ENCODE assay signal across 8 cellular contexts in the genomic region with DNA sequence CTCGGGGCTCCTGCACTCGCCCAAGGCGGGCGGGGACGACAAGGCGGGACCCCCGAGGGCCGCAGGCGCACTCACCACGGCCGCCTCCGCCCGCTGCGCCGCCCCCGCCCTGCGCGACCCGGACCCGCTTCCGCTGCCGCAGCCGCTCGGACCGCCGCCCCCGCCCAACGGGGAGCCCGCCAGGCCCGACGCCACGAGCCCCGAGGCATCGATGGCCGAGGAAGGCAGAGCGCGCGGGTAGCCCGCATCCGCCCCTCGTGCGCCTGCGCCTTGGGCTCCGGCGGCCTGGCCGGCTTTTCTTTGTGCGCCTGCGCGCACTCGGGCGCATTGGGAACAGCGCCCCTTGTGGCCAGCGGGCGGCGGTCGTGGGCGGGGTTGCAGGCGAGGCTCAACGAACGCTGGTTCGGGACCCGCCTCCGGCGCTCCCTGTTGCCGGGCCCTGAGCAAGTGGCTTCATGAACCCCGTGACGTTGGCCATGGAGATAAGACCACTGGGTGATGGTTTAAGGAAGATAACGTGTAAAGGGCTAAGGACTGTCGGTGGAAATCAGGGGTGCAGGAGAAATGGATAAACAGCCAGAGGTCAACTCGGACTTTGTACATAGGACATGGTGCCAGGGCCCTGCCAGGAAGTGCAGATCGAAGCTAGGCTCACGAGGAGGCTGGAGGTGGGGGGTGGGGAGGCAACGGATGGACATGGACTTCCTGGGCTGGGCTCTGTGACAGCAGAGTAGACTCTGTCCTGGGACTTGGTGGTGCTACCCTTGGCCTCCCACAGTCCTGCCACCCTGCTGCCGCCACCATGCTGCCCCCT. TPM values are rescaled to one million over a fixed set of nuclear protein-coding genes. Genes with fewer than 3 reads are reported as not detected.
DNase-seq lines count a peak whose midpoint lies in the region; ATAC-seq and TF ChIP-seq lines count a peak whose summit lies in the region.

C8G (plus strand) TSS at position 725 of the 814 bp plus-strand sequence; CDS start at position 803, 78 bp downstream.
FBXW5 (minus strand) TSS at position 220 of the 814 bp plus-strand sequence. CDS start 655 bp downstream, outside the sequence.

- TF ChIP-seq POLR2A in ovary (IDR thresholded peaks at IDR 0.05) = peak; percentile 47
- TF ChIP-seq POLR2A in thyroid gland (IDR thresholded peaks at IDR 0.05) = peak; percentile 40 to 79

- POLR2A ChIA-PET in activated naive CD8-positive, alpha-beta T cell treated with anti-CD3 and anti-CD28 coated beads, Interleukin-2, amount 10 ng/mL, durations not matched to agents 7 days and 5 days (lab: Charles Lee) = interaction anchor here (0.6 to 2.1 kb wide), 11 partner anchors 16 to 137 kb away, joined by 3 to 12 read pairs (median 5); partner anchors contain the start of genes AJM1, CLIC3, PAXX and RABL6

- H3K27me3 Mint-ChIP-seq in activated naive CD8-positive, alpha-beta T cell treated with anti-CD3 and anti-CD28 coated beads, Interleukin-2, amount 10 ng/mL, durations not matched to agents 7 days and 5 days = no peaks in the 10 kb centered on the region

- H3K4me3 ChIP-seq in GM12864 (ENCODE audit: low read depth, low read length) = peak within 1 kb of the TSS; percentile 83
- peak within 1 kb of the TSS; percentile 92 for H3K4me3 ChIP-seq in ovary
- peak within 1 kb of the TSS; percentile 71 to 94 (median 87) for H3K4me3 ChIP-seq in thyroid gland (replicated peaks in 1 of 3)

- no peaks in the 10 kb centered on the region for H3K9me3 ChIP-seq in ovary
- H3K9me3 ChIP-seq in thyroid gland = no peaks in the 10 kb centered on the region

- 4 to 14% (median 7%) methylated on average over 23 to 74 of the region's 74 CpGs for WGBS in ovary, 3 donors
- WGBS in thyroid gland, 2 donors = 14 to 17% methylated on average over 20 to 21 of the region's 74 CpGs

- ATAC-seq in HG02610 (IDR thresholded peaks at IDR 0.05; ENCODE audit: unreplicated experiment) = peak; percentile 73
- peak; percentile 77 for ATAC-seq in activated naive CD8-positive, alpha-beta T cell treated with anti-CD3 and anti-CD28 coated beads, Interleukin-2, amount 10 ng/mL, durations not matched to agents 7 days and 5 days (ENCODE audit: low read depth)
- peak; percentile 77 for ATAC-seq in Right ventricle myocardium superior (ENCODE audit: poor library complexity)

- intact Hi-C loops in Right ventricle myocardium superior (cut with DNase I) = loop anchor here (5.0 kb wide), 1 partner anchor 97 kb away; the partner anchor contains the start of gene PHPT1
- intact Hi-C loops in ovary (cut with DNase I) = loop anchor here in 1 of 4 donors (5.0 to 10.0 kb wide), 2 partner anchors 57 to 100 kb away; partner anchors contain the start of genes AJM1, PHPT1 and TRAF2
- intact Hi-C loops in thyroid gland (cut with DNase I) = loop anchor here (5.0 kb wide), 3 partner anchors 57 to 137 kb away; partner anchors contain the start of genes PHPT1, RABL6 and TRAF2

- DNase-seq in GM12864 (ENCODE audit: low read depth) = peak; percentile 60
- peak; percentile 93 for DNase-seq in NCI-H1092 (lab: John Stamatoyannopoulos, UW)
- peak; percentile 88 for DNase-seq in SKM-1 (lab: John Stamatoyannopoulos, UW; ENCODE audit: unreplicated experiment)
- DNase-seq in activated naive CD8-positive, alpha-beta T cell treated with anti-CD3 and anti-CD28 coated beads, Interleukin-2, amount 10 ng/mL, durations not matched to agents 7 days and 5 days = peak; percentile 99
- peak; percentile 97 for DNase-seq in Right ventricle myocardium superior
- DNase-seq in ovary = peak; percentile 93 to 97 (median 95)
- peak; percentile 94 to 95 for DNase-seq in thyroid gland

- no peaks in the 10 kb centered on the region for H3K36me3 ChIP-seq in ovary
- H3K36me3 ChIP-seq in thyroid gland = peaks cover 33% of the 10 kb centered on the region in 2 donors

- TF ChIP-seq EP300 in ovary (IDR thresholded peaks at IDR 0.05) = no peak

- H3K4me1 ChIP-seq in ovary (ENCODE audit: insufficient read depth) (peaks cover 9% of the 10 kb centered on the region), thyroid gland (peaks cover 38 to 58% of the 10 kb centered on the region in 2 donors)

- H3K4me3 Mint-ChIP-seq in activated naive CD8-positive, alpha-beta T cell treated with anti-CD3 and anti-CD28 coated beads, Interleukin-2, amount 10 ng/mL, durations not matched to agents 7 days and 5 days = peak within 1 kb of the TSS; percentile 82

- peaks cover 3% of the 10 kb centered on the region for H3K36me3 Mint-ChIP-seq in activated naive CD8-positive, alpha-beta T cell treated with anti-CD3 and anti-CD28 coated beads, Interleukin-2, amount 10 ng/mL, durations not matched to agents 7 days and 5 days

- no peaks in the 10 kb centered on the region for H3K9me3 Mint-ChIP-seq in activated naive CD8-positive, alpha-beta T cell treated with anti-CD3 and anti-CD28 coated beads, Interleukin-2, amount 10 ng/mL, durations not matched to agents 7 days and 5 days

- peaks cover 4% of the 10 kb centered on the region for H3K4me1 Mint-ChIP-seq in activated naive CD8-positive, alpha-beta T cell treated with anti-CD3 and anti-CD28 coated beads, Interleukin-2, amount 10 ng/mL, durations not matched to agents 7 days and 5 days

- TF ChIP-seq CTCF in GM12864 (IDR thresholded peaks at IDR 0.05; ENCODE audit: low read depth, low read length, missing control alignments) (peak; percentile 91), ovary (IDR thresholded peaks at IDR 0.05) (peak; percentile 99 to 100 (median 99)), thyroid gland (IDR thresholded peaks at IDR 0.05) (peak; percentile 80 to 99 (median 99))

- peak within 1 kb of the TSS; percentile 86 for H3K27ac Mint-ChIP-seq in activated naive CD8-positive, alpha-beta T cell treated with anti-CD3 and anti-CD28 coated beads, Interleukin-2, amount 10 ng/mL, durations not matched to agents 7 days and 5 days

- no peaks in the 10 kb centered on the region for H3K27me3 ChIP-seq in ovary
- H3K27me3 ChIP-seq in thyroid gland = no peaks in the 10 kb centered on the region

- peak within 1 kb of the TSS; percentile 4 to 73 for H3K27ac ChIP-seq in ovary
- H3K27ac ChIP-seq in thyroid gland = peak within 1 kb of the TSS; percentile 62 to 80 (median 74)

RNA-seq across cellular contexts. Expression of gene C8G, which starts in this region (rescaled TPM):
- 1 to 10 TPM; 1.5 to 3.6 TPM for total RNA-seq in activated naive CD8-positive, alpha-beta T cell treated with anti-CD3 and anti-CD28 coated beads, Interleukin-2, amount 10 ng/mL, durations not matched to agents 7 days and 5 days
- 1.1 TPM for total RNA-seq in Right ventricle myocardium superior
- under 1 TPM in 1 of 7 donors, not detected in 6; 1.00 TPM for total RNA-seq in ovary
- under 1 TPM in 1 of 2 donors, not detected in 1; 0.38 TPM for polyA plus RNA-seq in ovary
- total RNA-seq in thyroid gland = 1 to 10 TPM in 1 of 4 donors, not detected in 3; 1.8 TPM

RNA-seq across cellular contexts. Expression of gene FBXW5, which starts in this region (rescaled TPM):
- total RNA-seq in activated naive CD8-positive, alpha-beta T cell treated with anti-CD3 and anti-CD28 coated beads, Interleukin-2, amount 10 ng/mL, durations not matched to agents 7 days and 5 days = 100 to 1,000 TPM; 103 to 104 TPM
- total RNA-seq in Right ventricle myocardium superior (142 TPM), ovary (10 to 100 TPM; 49.4 to 75.5 (median 60.5) TPM), thyroid gland (100 to 1,000 TPM; 138 to 282 (median 203) TPM)
- 10 to 100 TPM in 1 of 2 donors, 1 to 10 TPM in 1; 2.2 to 64.1 TPM for polyA plus RNA-seq in ovary

Comparison
In these comparisons a context has a peak if more than half of its experiments do, and no peak if none do; other contexts are left out.
1. Peak in every context shown above with its lines: DNase-seq, ATAC-seq, H3K4me3 ChIP-seq and H3K27ac ChIP-seq.